Comparison of ENCODE assay signal across 36 cellular contexts in genomic region chr5:1412621-1413020, GRCh38. TPM values are rescaled to one million over a fixed set of nuclear protein-coding genes. Genes with fewer than 3 reads are reported as not detected.
"Had no signal": no experiment of that assay in that cellular context is flagged by ENCODE, and none has a peak within 500 bp of the region (broad histone marks: within the 10 kb centered on the region; RNA-seq: fewer than 3 reads in every experiment).

No MANE protein-coding gene starts in this region.

- H3K27ac ChIP-seq: brain microvascular endothelial cell, Peyer's patch, SJCRH30, VCaP had no signal

- H3K9ac ChIP-seq: SK-N-SH had no signal

- H3K27me3 ChIP-seq: Peyer's patch, SJCRH30 had no signal

- H3K27me3 Mint-ChIP-seq: activated CD4-positive, alpha-beta memory T cell treated with anti-CD3 and anti-CD28 coated beads, Interleukin-2, amount 10 ng/mL, durations not matched to agents 7 days and 5 days; activated CD8-positive, alpha-beta memory T cell treated with anti-CD3 and anti-CD28 coated beads, Interleukin-2, amount 10 ng/mL, durations not matched to agents 7 days and 5 days had no signal

- H3K4me3 ChIP-seq: K562, Peyer's patch, SJCRH30 had no signal

- H3K36me3 Mint-ChIP-seq: activated CD8-positive, alpha-beta memory T cell treated with anti-CD3 and anti-CD28 coated beads, Interleukin-2, amount 10 ng/mL, durations not matched to agents 7 days and 5 days; activated naive CD4-positive, alpha-beta T cell treated with anti-CD3 and anti-CD28 coated beads, Interleukin-2, amount 10 ng/mL, durations not matched to agents 7 days and 5 days; activated naive CD8-positive, alpha-beta T cell had no signal

- H3K9me3 Mint-ChIP-seq: activated B cell treated with CpG ODN at 0.5 μM for 24 hours; activated CD4-positive, alpha-beta memory T cell treated with anti-CD3 and anti-CD28 coated beads, Interleukin-2, amount 10 ng/mL, durations not matched to agents 7 days and 5 days; activated naive CD4-positive, alpha-beta T cell treated with anti-CD3 and anti-CD28 coated beads, Interleukin-2, amount 10 ng/mL, durations not matched to agents 7 days and 5 days; activated naive CD8-positive, alpha-beta T cell treated with anti-CD3 and anti-CD28 coated beads, Interleukin-2, amount 50 U/mL, for 24 hours; central memory CD8-positive, alpha-beta T cell had no signal

- H3K4me3 Mint-ChIP-seq: activated B cell treated with CpG ODN at 0.5 μM for 24 hours; activated CD4-positive, alpha-beta memory T cell treated with anti-CD3 and anti-CD28 coated beads, Interleukin-2, amount 10 ng/mL, durations not matched to agents 7 days and 5 days; activated CD8-positive, alpha-beta memory T cell treated with anti-CD3 and anti-CD28 coated beads, Interleukin-2, amount 10 ng/mL, durations not matched to agents 7 days and 5 days; activated naive CD4-positive, alpha-beta T cell treated with anti-CD3 and anti-CD28 coated beads, Interleukin-2, amount 10 ng/mL, durations not matched to agents 7 days and 5 days; activated naive CD8-positive, alpha-beta T cell; activated naive CD8-positive, alpha-beta T cell treated with anti-CD3 and anti-CD28 coated beads, Interleukin-2, amount 50 U/mL, for 24 hours; central memory CD8-positive, alpha-beta T cell had no signal

- H3K27ac Mint-ChIP-seq: activated B cell treated with CpG ODN at 0.5 μM for 24 hours; activated CD4-positive, alpha-beta memory T cell treated with anti-CD3 and anti-CD28 coated beads, Interleukin-2, amount 10 ng/mL, durations not matched to agents 7 days and 5 days; activated CD8-positive, alpha-beta memory T cell treated with anti-CD3 and anti-CD28 coated beads, Interleukin-2, amount 10 ng/mL, durations not matched to agents 7 days and 5 days; activated naive CD4-positive, alpha-beta T cell treated with anti-CD3 and anti-CD28 coated beads, Interleukin-2, amount 10 ng/mL, durations not matched to agents 7 days and 5 days; activated naive CD8-positive, alpha-beta T cell; activated naive CD8-positive, alpha-beta T cell treated with anti-CD3 and anti-CD28 coated beads, Interleukin-2, amount 50 U/mL, for 24 hours had no signal

- H3K36me3 ChIP-seq: brain microvascular endothelial cell, Peyer's patch, SJCRH30 had no signal

- DNase-seq: activated B cell treated with CpG ODN at 0.5 μM for 24 hours; activated CD4-positive, alpha-beta memory T cell treated with anti-CD3 and anti-CD28 coated beads, Interleukin-2, amount 10 ng/mL, durations not matched to agents 7 days and 5 days; activated CD4-positive, alpha-beta T cell treated with anti-CD3 and anti-CD28 coated beads for 4 hours; activated CD4-positive, CD25-positive, alpha-beta regulatory T cell treated with anti-CD3 and anti-CD28 coated beads, Interleukin-2, amount 50 U/mL, for 72 hours; activated CD8-positive, alpha-beta memory T cell treated with anti-CD3 and anti-CD28 coated beads for 24 hours; activated CD8-positive, alpha-beta memory T cell treated with anti-CD3 and anti-CD28 coated beads, Interleukin-2, amount 10 ng/mL, durations not matched to agents 7 days and 5 days; activated CD8-positive, alpha-beta memory T cell treated with anti-CD3 and anti-CD28 coated beads, Interleukin-2, amount 50 U/mL, for 48 hours; activated effector memory CD4-positive, alpha-beta T cell treated with Interleukin-2 at 50 U/mL for 16 hours; activated naive CD4-positive, alpha-beta T cell treated with anti-CD3 and anti-CD28 coated beads, Interleukin-2, amount 10 ng/mL, durations not matched to agents 7 days and 5 days; activated naive CD8-positive, alpha-beta T cell treated with anti-CD3 and anti-CD28 coated beads, Interleukin-2, amount 50 U/mL, for 24 hours; activated T-cell treated with anti-CD3 and anti-CD28 coated beads, Interleukin-2, amount 50 U/mL, for 48 hours; brain microvascular endothelial cell; NCI-H1092 treated with DMSO at 0.1 percent for 48 hours; NCI-H1417; NCI-H146; NCI-H187; NCI-H2029 treated with DMSO at 0.1 percent for 48 hours; NCI-H2107; NCI-H510A; NCI-H526; NCI-H748 treated with DMSO at 0.1 percent for 48 hours; NK-92 treated with Interleukin-12 subunit alpha and Interleukin-12 subunit beta, amount 100 ng/mL, for 24 hours; PC-3; RPMI8226; SHP77; SJCRH30; SK-N-SH; T-helper 1 cell; T-helper 2 cell; T-helper 9 cell had no signal

- H3K4me1 ChIP-seq: Peyer's patch, SJCRH30 had no signal

- H3K9me3 ChIP-seq: Peyer's patch, SJCRH30, SK-N-SH had no signal

- ATAC-seq: activated CD8-positive, alpha-beta memory T cell treated with anti-CD3 and anti-CD28 coated beads, Interleukin-2, amount 10 ng/mL, durations not matched to agents 7 days and 5 days; activated naive CD8-positive, alpha-beta T cell treated with anti-CD3 and anti-CD28 coated beads, Interleukin-2, amount 50 U/mL, for 24 hours; K562; PC-3 had no signal

RNA-seq across cellular contexts. Expression of gene SLC6A3, which starts 32.6 kb away (rescaled TPM):
- total RNA-seq: activated CD4-positive, alpha-beta memory T cell treated with anti-CD3 and anti-CD28 coated beads, Interleukin-2, amount 10 ng/mL, durations not matched to agents 7 days and 5 days; K562; M059J; PC-3 had no signal
- polyA plus RNA-seq: K562, SK-N-SH had no signal
